1 cellular context compared by ENCODE assay signal in genomic region chr13:96824110-96824509, GRCh38.
TF ChIP-seq lines count a peak whose summit lies in the region.

No MANE protein-coding gene starts in this region.

TF ChIP-seq in SK-N-SH, 30 proteins besides CTCF, POLR2A, EP300 and RAD21 (continued from another document):
- TF ChIP-seq TAF1 (IDR thresholded peaks at IDR 0.05; ENCODE audit: borderline replicate concordance, low read depth, low read length), result no peak
- no peak for TF ChIP-seq JUND (IDR thresholded peaks at IDR 0.05)
- TF ChIP-seq RFX5 (IDR thresholded peaks at IDR 0.05; ENCODE audit: low read length), result no peak
- no peak for TF ChIP-seq MXI1 (IDR thresholded peaks at IDR 0.05; ENCODE audit: low read depth, low read length)
- no peak for TF ChIP-seq GABPA (IDR thresholded peaks at IDR 0.05; ENCODE audit: low read depth)
- TF ChIP-seq POLR2AphosphoS5 (IDR thresholded peaks at IDR 0.05; ENCODE audit: low read depth, low read length), result no peak
- no peak for TF ChIP-seq RCOR1 (IDR thresholded peaks at IDR 0.05; ENCODE audit: low read length)
- TF ChIP-seq SIN3A (IDR thresholded peaks at IDR 0.05; ENCODE audit: borderline replicate concordance, low read depth, low read length), result no peak
